14 cellular contexts compared by ENCODE assay signal in genomic region chr18:9952633-9953416, GRCh38. TPM values are rescaled to one million over a fixed set of nuclear protein-coding genes. Genes with fewer than 3 reads are reported as not detected.
A peak's percentile ranks its signal among the peaks of the same experiment; 100 is the strongest.
DNase-seq lines count a peak whose midpoint lies in the region; ATAC-seq and TF ChIP-seq lines count a peak whose summit lies in the region.
"Had no signal": no experiment of that assay in that cellular context is flagged by ENCODE, and none has a peak within 500 bp of the region (broad histone marks: within the 10 kb centered on the region; RNA-seq: fewer than 3 reads in every experiment).

No MANE protein-coding gene starts in this region.

- CTCF ChIA-PET in PC-3 (lab: Charles Lee) = interaction anchor here (1.0 kb wide), 1 partner anchor 17 kb away, joined by 3 read pairs; no protein-coding TSS in a partner anchor

- H3K9ac ChIP-seq in PC-3 (ENCODE audit: low read length) = no peak overlapping the region

- WGBS in psoas muscle, 3 donors = 77 to 91% (median 80%) methylated on average over 1 of the region's 1 CpG

- H3K27me3 ChIP-seq in PC-3 (ENCODE audit: low read length) (no peaks in the 10 kb centered on the region), psoas muscle (ENCODE audit: insufficient read depth in 3 of 3, low read length in 2 of 3) (no peaks in the 10 kb centered on the region)
- H3K27me3 ChIP-seq: transverse colon had no signal

- DNase-seq in SIG-M5 treated with dmso at 0.1 percent for 504 hours (lab: John Stamatoyannopoulos, UW; ENCODE audit: unreplicated experiment) = peak; percentile 40
- DNase-seq in SIG-M5 (lab: John Stamatoyannopoulos, UW) = no peak
- no peak for DNase-seq in PC-3
- DNase-seq in epithelial cell of proximal tubule (ENCODE audit: low read depth) = peak; percentile 74
- DNase-seq in psoas muscle = no peak
- no peak for DNase-seq in ureter (ENCODE audit: low spot score)
- no peak for DNase-seq in C1 segment of cervical spinal cord (lab: John Stamatoyannopoulos, UW)
- DNase-seq: 8988T; DMS 273 treated with DMSO at 0.1 percent for 48 hours; naive thymus-derived CD4-positive, alpha-beta T cell; NCI-H2171; transverse colon; WERI-Rb-1 had no signal

- H3K79me2 ChIP-seq in PC-3 (ENCODE audit: low read length) = peaks cover 7% of the 10 kb centered on the region; the same call in 1 of the 2 replicates

- ATAC-seq in PC-3 (peak; percentile 59), psoas muscle (peak in 2 of 4 donors; percentile 69 to 75), GM18861 (IDR thresholded peaks at IDR 0.05; ENCODE audit: unreplicated experiment) (no peak)
- ATAC-seq: naive thymus-derived CD4-positive, alpha-beta T cell had no signal

- TF ChIP-seq CTCF in PC-3 (conservative IDR thresholded peaks at IDR 0.05; ENCODE audit: low read depth, low read length) (no peak), epithelial cell of proximal tubule (conservative IDR thresholded peaks at IDR 0.05; ENCODE audit: low read depth, low read length) (no peak), psoas muscle (IDR thresholded peaks at IDR 0.05) (no peak)

- peaks cover 44% of the 10 kb centered on the region for H3K36me3 ChIP-seq in PC-3 (ENCODE audit: low read depth, low read length)
- peaks cover 8 to 83% of the 10 kb centered on the region in 2 donors for H3K36me3 ChIP-seq in psoas muscle (ENCODE audit: insufficient read depth in 1 of 2, low read depth in 1 of 2)

- H3K27ac ChIP-seq in PC-3 (ENCODE audit: low read length) (no peak overlapping the region), psoas muscle (peak overlapping the region; percentile 21)
- H3K27ac ChIP-seq: transverse colon, WERI-Rb-1 had no signal

- POLR2A ChIA-PET in PC-3 (lab: Charles Lee; ENCODE audit: unreplicated experiment) = interaction anchor here (0.5 kb wide), 1 partner anchor 573 kb away, joined by 3 read pairs; no protein-coding TSS in a partner anchor

- H3K4me1 ChIP-seq in PC-3 (ENCODE audit: insufficient read depth, low read length) = no peaks in the 10 kb centered on the region
- H3K4me1 ChIP-seq in psoas muscle = peaks cover 12% of the 10 kb centered on the region

- H2AFZ ChIP-seq in PC-3 (ENCODE audit: low read length) = no peak overlapping the region

- intact Hi-C loops in PC-3 (cut with micrococcal nuclease) (loop anchor here (5.0 kb wide), 1 partner anchor 36 kb away; no protein-coding TSS in a partner anchor), psoas muscle (cut with DNase I) (loop anchor here in 1 of 2 donors (10.0 kb wide), 2 partner anchors 338 to 378 kb away; partner anchors contain the start of gene PPP4R1)

- no TSS peak for BruUV-seq in PC-3 (replicated peaks; lab: Mats Ljungman, UMichigan)

- H3K4me3 ChIP-seq in PC-3 (ENCODE audit: low read length) (no peak overlapping the region), epithelial cell of proximal tubule (ENCODE audit: low read depth, low read length) (no peak overlapping the region), psoas muscle (no peak overlapping the region)
- H3K4me3 ChIP-seq: transverse colon had no signal

- no peak overlapping the region for H3K4me2 ChIP-seq in PC-3 (ENCODE audit: low read length)

- H4K20me1 ChIP-seq in PC-3 (ENCODE audit: low read length) = peaks cover 17% of the 10 kb centered on the region

- no peaks in the 10 kb centered on the region for H3K9me2 ChIP-seq in PC-3 (replicated peaks; ENCODE audit: low read length)

- H3K9me3 ChIP-seq in PC-3 (ENCODE audit: low read length) = no peaks in the 10 kb centered on the region
- no peaks in the 10 kb centered on the region for H3K9me3 ChIP-seq in psoas muscle
- H3K9me3 ChIP-seq: transverse colon had no signal

- no peaks in the 10 kb centered on the region for H3F3A ChIP-seq in PC-3 (ENCODE audit: low read length, unreplicated experiment)

RNA-seq across cellular contexts. Expression of gene VAPA, which starts 39.0 kb away (rescaled TPM):
- total RNA-seq in PC-3 (2014; rRNA removed) (281 and 293 TPM in 2 replicates), epithelial cell of proximal tubule (137 and 169 TPM in 2 replicates), psoas muscle (100 to 1,000 TPM; 168 to 259 (median 235) TPM), ureter (249 TPM)
- polyA plus RNA-seq in psoas muscle = 100 to 1,000 TPM; 173 to 328 (median 225) TPM

Comparison
In these comparisons a context has a peak if more than half of its experiments do, and no peak if none do; other contexts are left out.
1. DNase-seq: peak in SIG-M5 treated with dmso at 0.1 percent for 504 hours (single experiment) and epithelial cell of proximal tubule (single experiment); none in SIG-M5 (single experiment), PC-3 (single experiment), psoas muscle (0 of 2), ureter (single experiment) and C1 segment of cervical spinal cord (0 of 14).